22 cellular contexts compared by ENCODE assay signal in the genomic region with DNA sequence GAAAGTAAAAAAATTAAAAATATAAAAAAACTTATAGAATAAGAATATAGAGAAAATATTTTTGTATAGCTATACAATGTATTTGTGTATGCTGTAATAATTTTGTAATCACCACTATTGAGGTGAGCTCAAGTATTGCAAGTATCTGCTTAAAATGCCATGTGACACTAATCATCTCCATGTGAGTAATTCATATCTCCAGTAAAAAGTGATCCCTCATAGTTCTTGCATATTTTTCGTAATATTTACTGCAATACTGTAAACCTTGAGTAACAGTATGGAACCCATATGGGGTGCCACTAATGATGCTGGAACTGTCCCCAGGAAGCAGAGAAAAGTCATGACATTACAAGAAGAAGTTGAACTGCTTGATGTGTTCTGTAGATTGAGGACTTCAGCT. TPM values are rescaled to one million over a fixed set of nuclear protein-coding genes. Genes with fewer than 3 reads are reported as not detected.
A peak's percentile ranks its signal among the peaks of the same experiment; 100 is the strongest.
DNase-seq lines count a peak whose midpoint lies in the region; FAIRE-seq and TF ChIP-seq lines count a peak whose summit lies in the region.
"Had no signal": no experiment of that assay in that cellular context is flagged by ENCODE, and none has a peak within 500 bp of the region (broad histone marks: within the 10 kb centered on the region; RNA-seq: fewer than 3 reads in every experiment).

No MANE protein-coding gene starts in this region.

- H3K4me1 Mint-ChIP-seq in activated T-cell treated with anti-CD3 and anti-CD28 coated beads, Interleukin-2, amount 50 U/mL, for 24 hours (ENCODE audit: low read depth), result peaks cover 61% of the 10 kb centered on the region
- H3K4me1 Mint-ChIP-seq in astrocyte (ENCODE audit: low read depth, unreplicated experiment), result peaks cover 2% of the 10 kb centered on the region
- no peaks in the 10 kb centered on the region for H3K4me1 Mint-ChIP-seq in Caco-2 (ENCODE audit: low read depth, unreplicated experiment)

- H3K9ac ChIP-seq in astrocyte (ENCODE audit: low read length) (no peak overlapping the region), kidney (ENCODE audit: low read length in 2 of 2) (no peak overlapping the region)

- no peak overlapping the region for H3K4me2 ChIP-seq in astrocyte (ENCODE audit: low read length)
- H3K4me2 ChIP-seq in OCI-LY7 (ENCODE audit: low read length), result no peak overlapping the region

- H3K9me3 ChIP-seq in astrocyte (ENCODE audit: insufficient read depth, low read depth, low read length), result no peaks in the 10 kb centered on the region
- no peaks in the 10 kb centered on the region for H3K9me3 ChIP-seq in kidney (ENCODE audit: control insufficient read depth in 1 of 2, low read length in 2 of 2)
- no peaks in the 10 kb centered on the region for H3K9me3 ChIP-seq in OCI-LY7 (ENCODE audit: low read length)
- H3K9me3 ChIP-seq in Caco-2, result no peaks in the 10 kb centered on the region

- H3K27me3 ChIP-seq in astrocyte (ENCODE audit: insufficient read depth, low read length) (no peaks in the 10 kb centered on the region), Caco-2 (replicated peaks; ENCODE audit: control insufficient read depth, insufficient read depth, low read length) (no peaks in the 10 kb centered on the region)

- BruUV-seq in OCI-LY7 (replicated peaks; lab: Mats Ljungman, UMichigan), result no TSS peak
- no TSS peak for BruUV-seq in Caco-2 (replicated peaks; lab: Mats Ljungman, UMichigan)

- H3K4me1 ChIP-seq in astrocyte (ENCODE audit: insufficient read depth, low read length) (no peaks in the 10 kb centered on the region), kidney (ENCODE audit: control insufficient read depth in 1 of 2, insufficient read depth in 1 of 2, low read depth in 1 of 2, low read length in 2 of 2) (no peaks in the 10 kb centered on the region), OCI-LY7 (ENCODE audit: insufficient read depth, low read length, poor library complexity, severe bottlenecking) (peaks cover 5% of the 10 kb centered on the region), Caco-2 (no peaks in the 10 kb centered on the region)

- no peak for DNase-seq in activated T-cell treated with anti-CD3 and anti-CD28 coated beads, Interleukin-2, amount 50 U/mL, for 24 hours
- no peak for DNase-seq in activated T-cell treated with anti-CD3 and anti-CD28 coated beads, Interleukin-2, amount 50 U/mL, for 1 hour
- DNase-seq in GM12891 (ENCODE audit: insufficient read length, low spot score), result no peak
- no peak for DNase-seq in astrocyte (ENCODE audit: low read depth)
- no peak for DNase-seq in kidney
- no peak for DNase-seq in iPS-NIHi11 (ENCODE audit: low spot score)
- no peak for DNase-seq in OCI-LY7 (ENCODE audit: low spot score)
- no peak for DNase-seq in Caco-2
- DNase-seq: C1 segment of cervical spinal cord, DMS79, H7, Karpas-422, NCI-H1048, NCI-H1436, NCI-H1930, NCI-H226, NCI-H524 treated with DMSO at 0.1 percent for 48 hours, PC-3, SIG-M5 had no signal

- intact Hi-C loops in kidney (cut with DNase I), result no loop called here
- intact Hi-C loops in OCI-LY7 (cut with micrococcal nuclease; ENCODE audit: unreplicated experiment), result no loop called here
- intact Hi-C loops in Caco-2 (cut with micrococcal nuclease; ENCODE audit: unreplicated experiment), result no loop called here

- FAIRE-seq in GM12891 (lab: Jason Lieb, UNC) (peak; percentile 40), astrocyte (lab: Jason Lieb, UNC) (peak; percentile 72), kidney (lab: Jason Lieb, UNC) (peak; percentile 59)
- FAIRE-seq: A204.1 had no signal

- H3K4me3 Mint-ChIP-seq in activated T-cell treated with anti-CD3 and anti-CD28 coated beads, Interleukin-2, amount 50 U/mL, for 24 hours, result no peak overlapping the region
- H3K4me3 Mint-ChIP-seq in astrocyte (ENCODE audit: unreplicated experiment), result no peak overlapping the region
- H3K4me3 Mint-ChIP-seq in Caco-2 (ENCODE audit: unreplicated experiment), result no peak overlapping the region
- H3K4me3 Mint-ChIP-seq: IgD-negative memory B cell had no signal

- no peaks in the 10 kb centered on the region for H4K20me1 ChIP-seq in astrocyte (ENCODE audit: insufficient read depth, low read length)
- no peaks in the 10 kb centered on the region for H4K20me1 ChIP-seq in OCI-LY7 (ENCODE audit: insufficient read depth, low read length)

- CTCF ChIA-PET in OCI-LY7 (lab: Charles Lee; ENCODE audit: unreplicated experiment) (no interaction called here), Caco-2 (lab: Charles Lee) (no interaction called here)

- H3K36me3 Mint-ChIP-seq in activated T-cell treated with anti-CD3 and anti-CD28 coated beads, Interleukin-2, amount 50 U/mL, for 24 hours (ENCODE audit: low read depth), result peaks cover 3% of the 10 kb centered on the region
- no peaks in the 10 kb centered on the region for H3K36me3 Mint-ChIP-seq in astrocyte (ENCODE audit: low read depth, unreplicated experiment)
- H3K36me3 Mint-ChIP-seq in Caco-2 (ENCODE audit: insufficient read depth, unreplicated experiment), result no peaks in the 10 kb centered on the region
- H3K36me3 Mint-ChIP-seq: IgD-negative memory B cell had no signal

- no peak for TF ChIP-seq POLR2A in GM12891 (IDR thresholded peaks at IDR 0.05; ENCODE audit: low read depth, low read length)

- POLR2A ChIA-PET in OCI-LY7 (lab: Charles Lee), result no interaction called here
- POLR2A ChIA-PET in Caco-2 (lab: Charles Lee), result no interaction called here

- H3K4me3 ChIP-seq in astrocyte (ENCODE audit: insufficient read depth, low read depth, low read length) (no peak overlapping the region), kidney (ENCODE audit: low read length in 2 of 2) (no peak overlapping the region), OCI-LY7 (ENCODE audit: low read depth, low read length, poor library complexity, severe bottlenecking) (no peak overlapping the region), Caco-2 (ENCODE audit: low read depth, low read length) (no peak overlapping the region)

- H3K27ac ChIP-seq in astrocyte (ENCODE audit: low read depth, low read length), result no peak overlapping the region
- H3K27ac ChIP-seq in kidney (ENCODE audit: low read depth in 2 of 2, low read length in 2 of 2), result no peak overlapping the region
- H3K27ac ChIP-seq in OCI-LY7 (ENCODE audit: low read depth, low read length, poor library complexity, severe bottlenecking), result no peak overlapping the region
- H3K27ac ChIP-seq: RWPE1 had no signal

- no peaks in the 10 kb centered on the region for H3K9me3 Mint-ChIP-seq in activated T-cell treated with anti-CD3 and anti-CD28 coated beads, Interleukin-2, amount 50 U/mL, for 24 hours
- H3K9me3 Mint-ChIP-seq in astrocyte (ENCODE audit: unreplicated experiment) (no peaks in the 10 kb centered on the region), Caco-2 (ENCODE audit: unreplicated experiment) (no peaks in the 10 kb centered on the region)

- no peaks in the 10 kb centered on the region for H3K36me3 ChIP-seq in astrocyte (ENCODE audit: insufficient read depth, low read length)
- no peaks in the 10 kb centered on the region for H3K36me3 ChIP-seq in kidney (ENCODE audit: control insufficient read depth in 1 of 2, insufficient read depth in 2 of 2, low read length in 2 of 2)
- H3K36me3 ChIP-seq in OCI-LY7 (ENCODE audit: insufficient read depth, low read length), result no peaks in the 10 kb centered on the region
- H3K36me3 ChIP-seq in Caco-2 (ENCODE audit: control insufficient read depth, insufficient read depth, low read length), result no peaks in the 10 kb centered on the region

- H3K27ac Mint-ChIP-seq in activated T-cell treated with anti-CD3 and anti-CD28 coated beads, Interleukin-2, amount 50 U/mL, for 24 hours, result peak overlapping the region; percentile 38
- no peak overlapping the region for H3K27ac Mint-ChIP-seq in astrocyte (ENCODE audit: unreplicated experiment)
- no peak overlapping the region for H3K27ac Mint-ChIP-seq in Caco-2 (ENCODE audit: unreplicated experiment)
- H3K27ac Mint-ChIP-seq: IgD-negative memory B cell had no signal

- H3K27me3 Mint-ChIP-seq in activated T-cell treated with anti-CD3 and anti-CD28 coated beads, Interleukin-2, amount 50 U/mL, for 24 hours, result peaks cover 14% of the 10 kb centered on the region
- H3K27me3 Mint-ChIP-seq in astrocyte (ENCODE audit: low read depth, unreplicated experiment), result no peaks in the 10 kb centered on the region
- H3K27me3 Mint-ChIP-seq in Caco-2 (ENCODE audit: insufficient read depth, unreplicated experiment), result no peaks in the 10 kb centered on the region
- H3K27me3 Mint-ChIP-seq: IgD-negative memory B cell had no signal

- no peak overlapping the region for H2AFZ ChIP-seq in astrocyte (ENCODE audit: low read depth, low read length)
- no peak overlapping the region for H2AFZ ChIP-seq in OCI-LY7 (ENCODE audit: low read length)

- H3K79me2 ChIP-seq in astrocyte (ENCODE audit: insufficient read depth, low read length) (no peaks in the 10 kb centered on the region), OCI-LY7 (ENCODE audit: insufficient read depth, low read depth, low read length) (no peaks in the 10 kb centered on the region)

- no peaks in the 10 kb centered on the region for H3K9me2 ChIP-seq in OCI-LY7 (ENCODE audit: insufficient read depth, low read length)

- TF ChIP-seq CTCF in astrocyte (IDR thresholded peaks at IDR 0.05; ENCODE audit: insufficient read depth, low read depth, low read length) (no peak), kidney (IDR thresholded peaks at IDR 0.05; ENCODE audit: borderline replicate concordance, extremely low read depth, insufficient read depth) (no peak), OCI-LY7 (conservative IDR thresholded peaks at IDR 0.05; ENCODE audit: low read length) (no peak), Caco-2 (IDR thresholded peaks at IDR 0.05; ENCODE audit: insufficient read depth in 1 of 2, low read depth in 1 of 2, low read length in 1 of 2, severe bottlenecking in 1 of 2, unreplicated experiment in 1 of 2) (no peak)

TF ChIP-seq in GM12891, 5 proteins besides CTCF, POLR2A, EP300 and RAD21:
- TF ChIP-seq SPI1 (IDR thresholded peaks at IDR 0.05; ENCODE audit: low read depth, low read length) (no peak), POLR2AphosphoS5 (IDR thresholded peaks at IDR 0.05; ENCODE audit: low read depth, low read length) (no peak), POU2F2 (IDR thresholded peaks at IDR 0.05; ENCODE audit: low read depth, low read length) (no peak), PAX5 (IDR thresholded peaks at IDR 0.05; ENCODE audit: insufficient read depth, low read length, severe bottlenecking) (no peak), TAF1 (IDR thresholded peaks at IDR 0.05; ENCODE audit: low read depth, low read length) (no peak)

RNA-seq across cellular contexts. Expression of a gene that starts 43.2 kb away (rescaled TPM):
- polyA plus RNA-seq in GM12891 (2012; ENCODE audit: low read depth, missing spikeins), result 83.5 TPM
- total RNA-seq in astrocyte (215 and 225 TPM in 2 replicates), kidney (203 TPM), OCI-LY7 (2022) (264 and 269 TPM in 2 replicates), Caco-2 (2022) (222 and 224 TPM in 2 replicates)
- polyA plus RNA-seq in kidney (ENCODE audit: insufficient read depth, low read depth, low replicate concordance), result 34.2 TPM
- total RNA-seq in OCI-LY7 (2014; rRNA removed; shearing (Covaris generic)), result 90.7 and 116 TPM in 2 replicates
